Comparison of ENCODE assay signal across 13 cellular contexts in the genomic region with DNA sequence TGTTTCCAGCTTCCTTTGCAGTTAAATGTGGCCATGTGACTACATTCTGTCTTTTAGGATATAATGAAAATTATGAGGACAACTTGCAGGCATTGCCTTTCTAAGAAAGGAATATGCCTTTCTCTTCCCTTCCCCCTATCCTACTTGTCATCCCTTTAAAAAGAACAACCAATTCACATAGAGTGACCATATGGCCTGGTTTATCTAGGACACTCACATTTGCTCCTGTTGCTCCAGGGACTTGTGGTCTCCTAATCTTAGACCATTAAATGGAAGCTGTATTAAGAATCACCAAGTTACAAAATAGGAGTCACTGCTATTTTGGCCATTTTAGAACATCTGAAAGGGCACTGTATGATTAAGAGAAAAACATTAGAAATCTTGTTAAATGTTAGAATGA.
DNase-seq lines count a peak whose midpoint lies in the region; ATAC-seq and TF ChIP-seq lines count a peak whose summit lies in the region.
"Had no signal": no experiment of that assay in that cellular context is flagged by ENCODE, and none has a peak within 500 bp of the region (broad histone marks: within the 10 kb centered on the region; RNA-seq: fewer than 3 reads in every experiment).

No MANE protein-coding gene starts in this region.

- no peaks in the 10 kb centered on the region for H3K4me1 ChIP-seq in psoas muscle
- H3K4me1 ChIP-seq: A549 had no signal

- no peaks in the 10 kb centered on the region for H3K9me3 Mint-ChIP-seq in nephron
- H3K9me3 Mint-ChIP-seq: CD8-positive, alpha-beta T cell had no signal

- no peaks in the 10 kb centered on the region for H3K36me3 ChIP-seq in psoas muscle (ENCODE audit: insufficient read depth in 1 of 2, low read depth in 1 of 2)

- no peaks in the 10 kb centered on the region for H3K36me3 Mint-ChIP-seq in nephron (ENCODE audit: low read depth)
- H3K36me3 Mint-ChIP-seq: CD14-positive monocyte; CD8-positive, alpha-beta T cell had no signal

- H3K9me3 ChIP-seq in psoas muscle: no peaks in the 10 kb centered on the region
- H3K9me3 ChIP-seq: A549 had no signal

- TF ChIP-seq CTCF in nephron (IDR thresholded peaks at IDR 0.05; ENCODE audit: unreplicated experiment in 3 of 3): no peak
- TF ChIP-seq CTCF in psoas muscle (IDR thresholded peaks at IDR 0.05): no peak

- intact Hi-C loops in psoas muscle (cut with DNase I): no loop called here

- H3K27me3 ChIP-seq in psoas muscle (ENCODE audit: insufficient read depth in 3 of 3, low read length in 2 of 3): no peaks in the 10 kb centered on the region

- H3K4me3 ChIP-seq in psoas muscle: no peak overlapping the region
- H3K4me3 ChIP-seq: A549 had no signal

- peak; percentile 92 for DNase-seq in G401 (ENCODE audit: low spot score)
- peak; percentile 17 for DNase-seq in NCI-H524 treated with DMSO at 0.1 percent for 48 hours (lab: John Stamatoyannopoulos, UW)
- peak; percentile 88 for DNase-seq in cerebellar cortex (ENCODE audit: low spot score)
- DNase-seq in psoas muscle: no peak
- no peak for DNase-seq in NCI-H1092 treated with DMSO at 0.1 percent for 48 hours (lab: John Stamatoyannopoulos, UW)
- DNase-seq: CD8-positive, alpha-beta T cell; COR-L47; DMS53; HCEC 1CT; HFFc6 had no signal

- no peaks in the 10 kb centered on the region for H3K27me3 Mint-ChIP-seq in nephron (ENCODE audit: low read depth)

- H3K27ac Mint-ChIP-seq in nephron: peak overlapping the region in 2 of 3 experiments; percentile 12 to 53
- H3K27ac Mint-ChIP-seq: CD14-positive monocyte; CD8-positive, alpha-beta T cell; HFFc6 had no signal

- no peak overlapping the region for H3K27ac ChIP-seq in psoas muscle
- H3K27ac ChIP-seq: A549 had no signal

- peaks cover 17% of the 10 kb centered on the region for H3K4me1 Mint-ChIP-seq in nephron
- H3K4me1 Mint-ChIP-seq: CD14-positive monocyte had no signal

- H3K4me3 Mint-ChIP-seq in nephron: no peak overlapping the region
- H3K4me3 Mint-ChIP-seq: CD14-positive monocyte; CD8-positive, alpha-beta T cell; HFFc6 had no signal

- ATAC-seq in psoas muscle: no peak
- ATAC-seq: A549; CD8-positive, alpha-beta T cell had no signal

- in situ Hi-C loops in G401 (cut with HindIII; ENCODE audit: low sequenced_read_pairs): no loop called here

Comparison
In these comparisons a context has a peak if more than half of its experiments do, and no peak if none do; other contexts are left out.
1. DNase-seq: peak in G401 (single experiment), NCI-H524 treated with DMSO at 0.1 percent for 48 hours (single experiment) and cerebellar cortex (single experiment); none in psoas muscle (0 of 2) and NCI-H1092 treated with DMSO at 0.1 percent for 48 hours (single experiment).